Comparison of ENCODE assay signal across 23 cellular contexts in genomic region chr6:16969699-16970695, GRCh38.
DNase-seq lines count a peak whose midpoint lies in the region; ATAC-seq, FAIRE-seq and TF ChIP-seq lines count a peak whose summit lies in the region.
"Had no signal": no experiment of that assay in that cellular context is flagged by ENCODE, and none has a peak within 500 bp of the region (broad histone marks: within the 10 kb centered on the region; RNA-seq: fewer than 3 reads in every experiment).

No MANE protein-coding gene starts in this region.

- TF ChIP-seq CTCF in A549 (IDR thresholded peaks at IDR 0.05): no peak
- no peak for TF ChIP-seq CTCF in WTC11 (IDR thresholded peaks at IDR 0.05)
- TF ChIP-seq CTCF in endothelial cell (IDR thresholded peaks at IDR 0.05; ENCODE audit: unreplicated experiment): no peak

- H3K4me1 Mint-ChIP-seq in WTC11 (peaks cover 2% of the 10 kb centered on the region), endothelial cell (ENCODE audit: unreplicated experiment) (no peaks in the 10 kb centered on the region)
- H3K4me1 Mint-ChIP-seq in activated T-cell treated with anti-CD3 and anti-CD28 coated beads, Interleukin-2, amount 50 U/mL, for 24 hours (ENCODE audit: low read depth): peaks cover 16% of the 10 kb centered on the region

- TF ChIP-seq POLR2A in A549 (IDR thresholded peaks at IDR 0.05; ENCODE audit: low read length): no peak

- no peaks in the 10 kb centered on the region for H3K9me3 Mint-ChIP-seq in WTC11
- H3K9me3 Mint-ChIP-seq in activated T-cell treated with anti-CD3 and anti-CD28 coated beads, Interleukin-2, amount 50 U/mL, for 24 hours: no peaks in the 10 kb centered on the region
- H3K9me3 Mint-ChIP-seq in endothelial cell (ENCODE audit: unreplicated experiment): no peaks in the 10 kb centered on the region
- H3K9me3 Mint-ChIP-seq: activated naive CD4-positive, alpha-beta T cell treated with anti-CD3 and anti-CD28 coated beads, Interleukin-2, amount 50 U/mL, for 24 hours; CD4-positive, alpha-beta T cell had no signal

- TF ChIP-seq EP300 in A549 (IDR thresholded peaks at IDR 0.05): no peak

- H3K4me3 Mint-ChIP-seq in WTC11 (no peak overlapping the region), endothelial cell (ENCODE audit: unreplicated experiment) (no peak overlapping the region)
- no peak overlapping the region for H3K4me3 Mint-ChIP-seq in activated T-cell treated with anti-CD3 and anti-CD28 coated beads, Interleukin-2, amount 50 U/mL, for 24 hours
- H3K4me3 Mint-ChIP-seq: activated naive CD4-positive, alpha-beta T cell treated with anti-CD3 and anti-CD28 coated beads, Interleukin-2, amount 50 U/mL, for 24 hours; CD4-positive, alpha-beta T cell; naive thymus-derived CD4-positive, alpha-beta T cell had no signal

- DNase-seq in A549 (ENCODE audit: low read depth in 1 of 2, low spot score in 1 of 2) (no peak), GM04504 (ENCODE audit: low read depth) (peak; percentile 58), WTC11 (ENCODE audit: low spot score) (no peak), fibroblast of the conjunctiva (ENCODE audit: low read depth) (peak; percentile 32), mesenteric fat pad (ENCODE audit: low spot score) (no peak), endothelial cell (ENCODE audit: low spot score) (no peak)
- no peak for DNase-seq in activated T-cell treated with anti-CD3 and anti-CD28 coated beads, Interleukin-2, amount 50 U/mL, for 24 hours
- DNase-seq: activated CD4-positive, CD25-positive, alpha-beta regulatory T cell; activated CD8-positive, alpha-beta memory T cell treated with anti-CD3 and anti-CD28 coated beads for 24 hours; CD4-positive, alpha-beta T cell; colonic mucosa; DMS53; mesenchymal stem cell; naive thymus-derived CD4-positive, alpha-beta T cell; NCI-H1417; NCI-H524; stimulated activated naive CD4-positive, alpha-beta T cell; T-helper 9 cell had no signal

- CTCF ChIA-PET in A549 (lab: Yijun Ruan, JAX) (no interaction called here), WTC11 (lab: Charles Lee) (no interaction called here)

- H3K27me3 Mint-ChIP-seq in WTC11 (ENCODE audit: low read depth) (no peaks in the 10 kb centered on the region), endothelial cell (ENCODE audit: unreplicated experiment) (peaks cover 3% of the 10 kb centered on the region)
- peaks cover 61% of the 10 kb centered on the region for H3K27me3 Mint-ChIP-seq in activated T-cell treated with anti-CD3 and anti-CD28 coated beads, Interleukin-2, amount 50 U/mL, for 24 hours

- no peak for FAIRE-seq in A549 (lab: Jason Lieb, UNC)

- no peak overlapping the region for H3K4me3 ChIP-seq in A549
- H3K4me3 ChIP-seq: colonic mucosa, HAP-1, skin epidermis, thoracic aorta had no signal

- H3K36me3 Mint-ChIP-seq in WTC11: no peaks in the 10 kb centered on the region
- H3K36me3 Mint-ChIP-seq in activated T-cell treated with anti-CD3 and anti-CD28 coated beads, Interleukin-2, amount 50 U/mL, for 24 hours (ENCODE audit: low read depth): no peaks in the 10 kb centered on the region
- H3K36me3 Mint-ChIP-seq in endothelial cell (ENCODE audit: low read depth, unreplicated experiment): no peaks in the 10 kb centered on the region
- H3K36me3 Mint-ChIP-seq: activated naive CD4-positive, alpha-beta T cell treated with anti-CD3 and anti-CD28 coated beads, Interleukin-2, amount 50 U/mL, for 24 hours; naive thymus-derived CD4-positive, alpha-beta T cell had no signal

- no peak overlapping the region for H3K27ac ChIP-seq in A549
- H3K27ac ChIP-seq: colonic mucosa, thoracic aorta had no signal

- peak overlapping the region; percentile 12; the same call in 1 of the 3 replicates for H3K4me2 ChIP-seq in A549

- no peaks in the 10 kb centered on the region for H3K4me1 ChIP-seq in A549
- H3K4me1 ChIP-seq: colonic mucosa, HAP-1 had no signal

- POLR2A ChIA-PET in A549 (lab: Yijun Ruan, JAX): no interaction called here
- POLR2A ChIA-PET in WTC11 (lab: Charles Lee): no interaction called here

- no peaks in the 10 kb centered on the region for H3K9me3 ChIP-seq in A549
- H3K9me3 ChIP-seq: colonic mucosa, HAP-1, thoracic aorta had no signal

- 3% methylated on average over 4 of the region's 4 CpGs for WGBS in A549 (ENCODE audit: missing lambda C conversion rate)

- TF ChIP-seq RAD21 in A549 (conservative IDR thresholded peaks at IDR 0.05 in 1 of 2, IDR thresholded peaks at IDR 0.05 in 1 of 2): no peak

- ATAC-seq in A549: no peak
- no peak for ATAC-seq in WTC11
- ATAC-seq in GM19035 (IDR thresholded peaks at IDR 0.05; ENCODE audit: unreplicated experiment): no peak
- ATAC-seq: naive thymus-derived CD4-positive, alpha-beta T cell had no signal

- H3K27ac Mint-ChIP-seq in WTC11 (no peak overlapping the region), endothelial cell (ENCODE audit: unreplicated experiment) (no peak overlapping the region)
- no peak overlapping the region for H3K27ac Mint-ChIP-seq in activated T-cell treated with anti-CD3 and anti-CD28 coated beads, Interleukin-2, amount 50 U/mL, for 24 hours
- H3K27ac Mint-ChIP-seq: activated naive CD4-positive, alpha-beta T cell treated with anti-CD3 and anti-CD28 coated beads, Interleukin-2, amount 50 U/mL, for 24 hours; CD4-positive, alpha-beta T cell; naive thymus-derived CD4-positive, alpha-beta T cell had no signal

TF ChIP-seq in A549, 52 proteins besides CTCF, POLR2A, EP300 and RAD21 (continues in another document):
- TF ChIP-seq CBX8 (IDR thresholded peaks at IDR 0.05) (no peak), E2F6 (IDR thresholded peaks at IDR 0.05; ENCODE audit: borderline replicate concordance, low read depth) (no peak), FOXS1 (CRISPR knock-in tag; IDR thresholded peaks at IDR 0.05) (no peak), HMGXB4 (CRISPR knock-in tag; IDR thresholded peaks at IDR 0.05; ENCODE audit: borderline replicate concordance) (no peak)
- TF ChIP-seq, protein P1, sequence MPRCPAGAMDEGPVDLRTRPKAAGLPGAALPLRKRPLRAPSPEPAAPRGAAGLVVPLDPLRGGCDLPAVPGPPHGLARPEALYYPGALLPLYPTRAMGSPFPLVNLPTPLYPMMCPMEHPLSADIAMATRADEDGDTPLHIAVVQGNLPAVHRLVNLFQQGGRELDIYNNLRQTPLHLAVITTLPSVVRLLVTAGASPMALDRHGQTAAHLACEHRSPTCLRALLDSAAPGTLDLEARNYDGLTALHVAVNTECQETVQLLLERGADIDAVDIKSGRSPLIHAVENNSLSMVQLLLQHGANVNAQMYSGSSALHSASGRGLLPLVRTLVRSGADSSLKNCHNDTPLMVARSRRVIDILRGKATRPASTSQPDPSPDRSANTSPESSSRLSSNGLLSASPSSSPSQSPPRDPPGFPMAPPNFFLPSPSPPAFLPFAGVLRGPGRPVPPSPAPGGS (IDR thresholded peaks at IDR 0.05): no peak

TF ChIP-seq in WTC11, 78 proteins besides CTCF, POLR2A, EP300 and RAD21:
- TF ChIP-seq ZNF138 (CRISPR knock-in tag; conservative IDR thresholded peaks at IDR 0.05): no peak
- TF ChIP-seq, protein P2, sequence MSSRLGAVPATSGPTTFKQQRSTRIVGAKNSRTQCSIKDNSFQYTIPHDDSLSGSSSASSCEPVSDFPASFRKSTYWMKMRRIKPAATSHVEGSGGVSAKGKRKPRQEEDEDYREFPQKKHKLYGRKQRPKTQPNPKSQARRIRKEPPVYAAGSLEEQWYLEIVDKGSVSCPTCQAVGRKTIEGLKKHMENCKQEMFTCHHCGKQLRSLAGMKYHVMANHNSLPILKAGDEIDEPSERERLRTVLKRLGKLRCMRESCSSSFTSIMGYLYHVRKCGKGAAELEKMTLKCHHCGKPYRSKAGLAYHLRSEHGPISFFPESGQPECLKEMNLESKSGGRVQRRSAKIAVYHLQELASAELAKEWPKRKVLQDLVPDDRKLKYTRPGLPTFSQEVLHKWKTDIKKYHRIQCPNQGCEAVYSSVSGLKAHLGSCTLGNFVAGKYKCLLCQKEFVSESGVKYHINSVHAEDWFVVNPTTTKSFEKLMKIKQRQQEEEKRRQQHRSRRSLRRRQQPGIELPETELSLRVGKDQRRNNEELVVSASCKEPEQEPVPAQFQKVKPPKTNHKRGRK (CRISPR knock-in tag; IDR thresholded peaks at IDR 0.05; ENCODE audit: borderline replicate concordance): peak; percentile 75; the same call in 1 of the 2 replicates

Comparison
In these comparisons a context has a peak if more than half of its experiments do, and no peak if none do; other contexts are left out.
1. DNase-seq: peak in GM04504 (single experiment) and fibroblast of the conjunctiva (single experiment); none in A549 (0 of 2), WTC11 (single experiment), mesenteric fat pad (single experiment), activated T-cell treated with anti-CD3 and anti-CD28 coated beads, Interleukin-2, amount 50 U/mL, for 24 hours (single experiment) and endothelial cell (single experiment).